In the genomic region with DNA sequence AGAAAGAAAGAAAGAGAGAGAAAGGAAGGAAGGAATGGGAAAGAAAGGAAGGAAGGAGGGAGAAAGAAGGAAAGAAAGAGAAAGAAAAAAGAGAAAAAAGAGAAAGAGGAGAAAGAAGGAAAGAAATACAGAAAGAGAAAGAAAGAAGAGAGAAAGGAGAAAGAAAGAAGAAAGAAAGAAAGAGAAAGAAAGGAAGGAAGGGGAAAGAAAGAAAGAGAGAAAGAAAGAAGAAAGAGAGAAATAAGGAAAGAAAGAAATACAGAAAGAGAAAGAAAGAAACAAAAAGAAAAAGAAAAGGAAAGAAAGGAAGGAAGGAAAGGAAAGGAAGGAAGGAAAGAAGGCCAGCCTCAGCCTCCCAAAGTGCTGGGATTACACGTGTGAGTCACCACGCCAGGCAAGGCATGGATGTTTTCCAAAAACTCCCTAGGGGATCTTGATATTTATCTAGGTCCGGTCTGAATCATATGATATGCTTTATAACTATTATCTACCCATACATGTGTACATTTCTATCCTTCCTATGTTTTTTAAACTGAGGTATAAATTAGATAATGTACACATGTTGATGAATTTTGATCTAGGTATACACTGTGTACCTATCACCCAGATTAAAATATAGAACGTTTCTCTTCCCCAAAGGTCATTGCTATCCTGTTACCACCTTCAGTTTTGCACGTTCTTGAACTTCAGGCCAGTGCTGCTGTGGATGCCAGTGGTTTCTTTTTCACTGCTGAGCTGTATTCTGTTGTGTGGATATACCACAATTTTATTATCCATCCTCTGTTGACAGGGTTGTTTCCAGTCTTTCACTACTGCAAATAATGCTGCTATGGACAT, we compare ENCODE assay signal across 16 cellular contexts.
DNase-seq lines count a peak whose midpoint lies in the region; ATAC-seq, FAIRE-seq and TF ChIP-seq lines count a peak whose summit lies in the region.
"Had no signal": no experiment of that assay in that cellular context is flagged by ENCODE, and none has a peak within 500 bp of the region (broad histone marks: within the 10 kb centered on the region; RNA-seq: fewer than 3 reads in every experiment).

No MANE protein-coding gene starts in this region.

- in situ Hi-C loops in GM23248 (cut with MboI) = no loop called here

- TF ChIP-seq CTCF in A549 (IDR thresholded peaks at IDR 0.05) = no peak
- TF ChIP-seq CTCF in fibroblast of lung (conservative IDR thresholded peaks at IDR 0.05 in 1 of 2, IDR thresholded peaks at IDR 0.05 in 1 of 2; ENCODE audit: low read depth in 1 of 2, low read length in 2 of 2) = no peak

- H4K20me1 ChIP-seq in GM23248 (ENCODE audit: insufficient read depth) = no peaks in the 10 kb centered on the region
- H4K20me1 ChIP-seq in fibroblast of lung (ENCODE audit: control insufficient read depth, extremely low read depth, insufficient read depth, low read length) = no peaks in the 10 kb centered on the region

- FAIRE-seq in A549 (lab: Jason Lieb, UNC) (no peak), RCC 7860 (lab: Jason Lieb, UNC) (no peak)

- H3K79me2 ChIP-seq in GM23248 (ENCODE audit: insufficient read depth) (no peaks in the 10 kb centered on the region), fibroblast of lung (ENCODE audit: control insufficient read depth, insufficient read depth, low read length) (no peaks in the 10 kb centered on the region)

- H3K9me2 ChIP-seq in GM23248 (ENCODE audit: insufficient read depth) = no peaks in the 10 kb centered on the region

- H3K27me3 ChIP-seq in GM23248 (replicated peaks; ENCODE audit: insufficient read depth) (peaks cover 22% of the 10 kb centered on the region; the same call in 1 of the 2 replicates), fibroblast of lung (ENCODE audit: control insufficient read depth, insufficient read depth, low read length) (peaks cover 2% of the 10 kb centered on the region)

- H3K4me1 ChIP-seq in A549 = 0 out of 3 replicates have a peak, but pooled peaks cover 2% of the 10 kb centered on the region
- 0 out of 2 replicates have a peak, but pooled peaks cover 4% of the 10 kb centered on the region for H3K4me1 ChIP-seq in GM23248 (ENCODE audit: insufficient read depth)
- no peaks in the 10 kb centered on the region for H3K4me1 ChIP-seq in fibroblast of lung (ENCODE audit: control insufficient read depth, extremely low read depth, insufficient read depth, low read length)
- H3K4me1 ChIP-seq: esophagus muscularis mucosa, upper lobe of right lung had no signal

- H3K9me3 ChIP-seq in A549 = 0 out of 3 replicates have a peak, but pooled peaks cover 6% of the 10 kb centered on the region
- H3K9me3 ChIP-seq in GM23248 (ENCODE audit: low read depth) = no peaks in the 10 kb centered on the region
- no peaks in the 10 kb centered on the region for H3K9me3 ChIP-seq in fibroblast of lung (ENCODE audit: control insufficient read depth, insufficient read depth, low read depth, low read length)
- H3K9me3 ChIP-seq: upper lobe of right lung had no signal

- ATAC-seq in A549 = no peak; a peak in 1 of 6 replicates
- ATAC-seq: left lobe of liver; stimulated activated naive B cell treated with anti-CD40 and anti-IgM and Interleukin-4, amounts not matched to agents 10 μg/mL and 1 μg/mL and 100 μg/mL, for 72 hours; upper lobe of right lung had no signal

- H3K36me3 ChIP-seq in GM23248 (ENCODE audit: low read depth) (no peaks in the 10 kb centered on the region), fibroblast of lung (ENCODE audit: control insufficient read depth, insufficient read depth, low read length) (no peaks in the 10 kb centered on the region)
- H3K36me3 ChIP-seq: esophagus muscularis mucosa, upper lobe of right lung had no signal

- TF ChIP-seq EP300 in A549 (IDR thresholded peaks at IDR 0.05) = no peak

- DNase-seq in A549 (ENCODE audit: low read depth in 1 of 2, low spot score in 1 of 2) = no peak
- peak; percentile 48 for DNase-seq in GM23248
- peak; percentile 6 for DNase-seq in RCC 7860 (ENCODE audit: low spot score)
- peak; percentile 11 to 12 for DNase-seq in fibroblast of lung (ENCODE audit: low read depth in 2 of 2)
- no peak for DNase-seq in activated effector memory CD4-positive, alpha-beta T cell treated with anti-CD3 and anti-CD28 coated beads, Interleukin-2, amount 50 U/mL, for 16 hours
- DNase-seq in activated CD4-positive, alpha-beta T cell treated with anti-CD3 and anti-CD28 coated beads for 48 hours = no peak
- no peak for DNase-seq in NCI-H2081 treated with DMSO at 0.1 percent for 48 hours (lab: John Stamatoyannopoulos, UW)
- no peak for DNase-seq in stimulated activated CD4-positive, alpha-beta T cell treated with anti-CD3 and anti-CD28 coated beads, Interleukin-12 subunit alpha, Interleukin-12 subunit beta, amount 100 ng/mL, for 4 hours
- DNase-seq: activated B cell treated with CpG ODN at 0.5 μM for 24 hours; activated naive CD4-positive, alpha-beta T cell; MM.1S; stimulated activated naive B cell treated with anti-CD40 and anti-IgM and Interleukin-4, amounts not matched to agents 10 μg/mL and 1 μg/mL and 100 μg/mL, for 72 hours; upper lobe of right lung had no signal

- no peak for TF ChIP-seq RAD21 in A549 (conservative IDR thresholded peaks at IDR 0.05 in 1 of 2, IDR thresholded peaks at IDR 0.05 in 1 of 2)

- CTCF ChIA-PET in A549 (lab: Yijun Ruan, JAX) = no interaction called here

- no peak overlapping the region for H2AFZ ChIP-seq in GM23248
- H2AFZ ChIP-seq in fibroblast of lung (ENCODE audit: low read length) = no peak overlapping the region

- POLR2A ChIA-PET in A549 (lab: Yijun Ruan, JAX) = no interaction called here

- H3K9ac ChIP-seq in GM23248 (no peak overlapping the region), fibroblast of lung (ENCODE audit: insufficient read depth, low read length) (no peak overlapping the region)

- H3F3A ChIP-seq in GM23248 (ENCODE audit: insufficient read depth) = no peaks in the 10 kb centered on the region

- no peak for TF ChIP-seq POLR2A in A549 (IDR thresholded peaks at IDR 0.05; ENCODE audit: low read length)

- no peak overlapping the region for H3K27ac ChIP-seq in A549
- H3K27ac ChIP-seq in GM23248 = no peak overlapping the region
- no peak overlapping the region for H3K27ac ChIP-seq in fibroblast of lung (ENCODE audit: insufficient read depth, low read length)
- H3K27ac ChIP-seq: esophagus muscularis mucosa, RWPE1, upper lobe of right lung had no signal

- H3K4me3 ChIP-seq in A549 = no peak overlapping the region
- no peak overlapping the region for H3K4me3 ChIP-seq in GM23248
- H3K4me3 ChIP-seq in fibroblast of lung (replicated peaks in 1 of 4; ENCODE audit: control extremely low read depth in 1 of 4, insufficient read depth in 1 of 4, low read depth in 3 of 4, low read length in 4 of 4) = no peak overlapping the region
- H3K4me3 ChIP-seq: esophagus muscularis mucosa, upper lobe of right lung had no signal

- WGBS in A549 (ENCODE audit: missing lambda C conversion rate) = 1% methylated on average over 5 of the region's 5 CpGs
- WGBS in GM23248 (ENCODE audit: low coverage in 1 of 2, low lambda C conversion rate in 2 of 2, missing lambda C conversion rate in 2 of 2), 2 experiments = 32 to 34% methylated on average over 5 of the region's 5 CpGs

- no peak overlapping the region for H3K4me2 ChIP-seq in A549
- H3K4me2 ChIP-seq in GM23248 (ENCODE audit: unreplicated experiment) = no peak overlapping the region
- no peak overlapping the region for H3K4me2 ChIP-seq in fibroblast of lung (ENCODE audit: extremely low read depth, insufficient read depth, low read length)

TF ChIP-seq in A549, 52 proteins besides CTCF, POLR2A, EP300 and RAD21:
- TF ChIP-seq FOSL2 (IDR thresholded peaks at IDR 0.05) (no peak; the same call in 1 of the 2 replicates), FOSL2 (CRISPR knock-in tag; IDR thresholded peaks at IDR 0.05) (peak; percentile 26; the same call in 1 of the 2 replicates), TP53 (CRISPR knock-in tag; IDR thresholded peaks at IDR 0.05) (no peak)

Comparison
In these comparisons a context has a peak if more than half of its experiments do, and no peak if none do; other contexts are left out.
1. DNase-seq: peak in GM23248 (single experiment), RCC 7860 (single experiment) and fibroblast of lung (2 of 2); none in A549 (0 of 2), activated effector memory CD4-positive, alpha-beta T cell treated with anti-CD3 and anti-CD28 coated beads, Interleukin-2, amount 50 U/mL, for 16 hours (single experiment), activated CD4-positive, alpha-beta T cell treated with anti-CD3 and anti-CD28 coated beads for 48 hours (single experiment), NCI-H2081 treated with DMSO at 0.1 percent for 48 hours (single experiment) and stimulated activated CD4-positive, alpha-beta T cell treated with anti-CD3 and anti-CD28 coated beads, Interleukin-12 subunit alpha, Interleukin-12 subunit beta, amount 100 ng/mL, for 4 hours (single experiment).